Comparison of ENCODE assay signal across 27 cellular contexts in genomic region chr1:170146861-170147260, GRCh38. TPM values are rescaled to one million over a fixed set of nuclear protein-coding genes. Genes with fewer than 3 reads are reported as not detected.
A peak's percentile ranks its signal among the peaks of the same experiment; 100 is the strongest.
DNase-seq lines count a peak whose midpoint lies in the region; ATAC-seq, FAIRE-seq and TF ChIP-seq lines count a peak whose summit lies in the region.
"Had no signal": no experiment of that assay in that cellular context is flagged by ENCODE, and none has a peak within 500 bp of the region (broad histone marks: within the 10 kb centered on the region; RNA-seq: fewer than 3 reads in every experiment).

No MANE protein-coding gene starts in this region.

- H3K27ac ChIP-seq in HUES6 (ENCODE audit: low read depth, low read length): peak overlapping the region; percentile 84; the same call in 1 of the 2 replicates
- H3K27ac ChIP-seq: breast epithelium, epithelial cell of prostate, HL-60, transverse colon had no signal

- FAIRE-seq in D721Med (lab: Jason Lieb, UNC): no peak
- FAIRE-seq: frontal cortex had no signal

- peaks cover 8% of the 10 kb centered on the region; the same call in 1 of the 2 replicates for H3K9me3 ChIP-seq in HUES6 (ENCODE audit: control insufficient read depth, insufficient read depth, low read depth, low read length)
- H3K9me3 ChIP-seq: breast epithelium, HAP-1, SK-N-SH, transverse colon had no signal

- H3K36me3 ChIP-seq in HUES6 (ENCODE audit: control insufficient read depth, insufficient read depth, low read length): no peaks in the 10 kb centered on the region
- H3K36me3 ChIP-seq: breast epithelium, HAP-1, transverse colon had no signal

- no peak overlapping the region for H3K27ac Mint-ChIP-seq in activated T-cell treated with anti-CD3 and anti-CD28 coated beads, Interleukin-2, amount 50 U/mL, for 72 hours
- peak overlapping the region in 3 of 5 experiments; percentile 55 to 94 (median 91) for H3K27ac Mint-ChIP-seq in brain
- H3K27ac Mint-ChIP-seq: CD4-positive, CD25-positive, alpha-beta regulatory T cell had no signal

- H3K36me3 Mint-ChIP-seq in activated T-cell treated with anti-CD3 and anti-CD28 coated beads, Interleukin-2, amount 50 U/mL, for 72 hours (ENCODE audit: insufficient read depth in 2 of 2): no peaks in the 10 kb centered on the region
- no peaks in the 10 kb centered on the region for H3K36me3 Mint-ChIP-seq in brain
- H3K36me3 Mint-ChIP-seq: CD4-positive, CD25-positive, alpha-beta regulatory T cell had no signal

- H3K4me1 ChIP-seq in HUES6 (ENCODE audit: control insufficient read depth, insufficient read depth, low read length): peaks cover 27% of the 10 kb centered on the region
- H3K4me1 ChIP-seq: breast epithelium, transverse colon had no signal

- no peaks in the 10 kb centered on the region for H3K27me3 ChIP-seq in HUES6 (ENCODE audit: control insufficient read depth, insufficient read depth, low read length)
- H3K27me3 ChIP-seq: breast epithelium, transverse colon had no signal

- H3K4me3 Mint-ChIP-seq in activated T-cell treated with anti-CD3 and anti-CD28 coated beads, Interleukin-2, amount 50 U/mL, for 72 hours: no peak overlapping the region
- peak overlapping the region in 3 of 5 experiments; percentile 64 to 78 (median 69) for H3K4me3 Mint-ChIP-seq in brain
- H3K4me3 Mint-ChIP-seq: CD4-positive, CD25-positive, alpha-beta regulatory T cell had no signal

- peaks cover 15% of the 10 kb centered on the region for H3K4me1 Mint-ChIP-seq in activated T-cell treated with anti-CD3 and anti-CD28 coated beads, Interleukin-2, amount 50 U/mL, for 72 hours (ENCODE audit: low read depth)
- H3K4me1 Mint-ChIP-seq in brain: peaks cover 37% of the 10 kb centered on the region

- no peak overlapping the region for H3K4me3 ChIP-seq in HUES6 (ENCODE audit: low read depth, low read length)
- H3K4me3 ChIP-seq: breast epithelium, HAP-1, transverse colon had no signal

- DNase-seq in activated T-cell treated with anti-CD3 and anti-CD28 coated beads, Interleukin-2, amount 50 U/mL, for 72 hours: no peak
- no peak for DNase-seq in activated T-cell treated with anti-CD3 and anti-CD28 coated beads, Interleukin-2, amount 50 U/mL, for 1 hour
- DNase-seq in pons (ENCODE audit: low spot score) (peak; percentile 6), D721Med (ENCODE audit: insufficient read length, low spot score) (no peak)
- DNase-seq: activated CD4-positive, CD25-positive, alpha-beta regulatory T cell treated with anti-CD3 and anti-CD28 coated beads, Interleukin-2, amount 50 U/mL, for 72 hours; activated CD8-positive, alpha-beta memory T cell treated with anti-CD3 and anti-CD28 coated beads, Interleukin-2, amount 50 U/mL, for 4 hours; activated naive CD4-positive, alpha-beta T cell treated with anti-CD3 and anti-CD28 coated beads, Interleukin-2, amount 50 U/mL, for 16 hours; DMS79 treated with DMSO at 0.1 percent for 48 hours; KBM-7; left colon; occipital lobe; SK-N-SH; T1000; transverse colon had no signal

- peaks cover 7% of the 10 kb centered on the region for H3K27me3 Mint-ChIP-seq in activated T-cell treated with anti-CD3 and anti-CD28 coated beads, Interleukin-2, amount 50 U/mL, for 72 hours (ENCODE audit: low read depth)
- no peaks in the 10 kb centered on the region for H3K27me3 Mint-ChIP-seq in brain

- peak overlapping the region; percentile 61 for H3K9ac ChIP-seq in HUES6 (ENCODE audit: low read length)
- H3K9ac ChIP-seq: SK-N-SH had no signal

- TF ChIP-seq CTCF in brain (conservative IDR thresholded peaks at IDR 0.05): no peak
- TF ChIP-seq CTCF in D721Med (IDR thresholded peaks at IDR 0.05; ENCODE audit: insufficient read depth, missing control alignments): no peak

- peak; percentile 40 to 42 for ATAC-seq in activated T-cell treated with anti-CD3 and anti-CD28 coated beads, Interleukin-2, amount 50 U/mL, for 72 hours (replicated peaks in 1 of 2)
- ATAC-seq in HG03439 (IDR thresholded peaks at IDR 0.05; ENCODE audit: unreplicated experiment) (no peak), GM21423 (IDR thresholded peaks at IDR 0.05; ENCODE audit: unreplicated experiment) (no peak)
- ATAC-seq: left colon, Panc1 had no signal

- H3K9me3 Mint-ChIP-seq in activated T-cell treated with anti-CD3 and anti-CD28 coated beads, Interleukin-2, amount 50 U/mL, for 72 hours: peaks cover 0 to 2% of the 10 kb centered on the region in 2 donors
- peaks cover 3 to 14% (median 4%) of the 10 kb centered on the region in 5 experiments for H3K9me3 Mint-ChIP-seq in brain

RNA-seq across cellular contexts. Expression of gene NTMT2, which starts 1.1 kb away (rescaled TPM):
- total RNA-seq in activated T-cell treated with anti-CD3 and anti-CD28 coated beads, Interleukin-2, amount 50 U/mL, for 72 hours: not detected
- polyA plus RNA-seq in brain (ENCODE audit: insufficient read depth, low read depth, low replicate concordance): 0.59 TPM
- total RNA-seq: breast epithelium; CD4-positive, CD25-positive, alpha-beta regulatory T cell; dermis microvascular lymphatic vessel endothelial cell; left colon; mononuclear cell; occipital lobe; transverse colon had no signal
- polyA plus RNA-seq: CD4-positive, CD25-positive, alpha-beta regulatory T cell; SK-N-SH had no signal

Comparison
In these comparisons a context has a peak if more than half of its experiments do, and no peak if none do; other contexts are left out.
1. ATAC-seq: peak in activated T-cell treated with anti-CD3 and anti-CD28 coated beads, Interleukin-2, amount 50 U/mL, for 72 hours (2 of 2); none in HG03439 (single experiment) and GM21423 (single experiment).
2. H3K4me3 Mint-ChIP-seq: peak in brain (3 of 5); none in activated T-cell treated with anti-CD3 and anti-CD28 coated beads, Interleukin-2, amount 50 U/mL, for 72 hours (0 of 2).